11 cellular contexts compared by ENCODE assay signal in genomic region chr12:109582636-109583035, GRCh38. TPM values are rescaled to one million over a fixed set of nuclear protein-coding genes. Genes with fewer than 3 reads are reported as not detected.
A peak's percentile ranks its signal among the peaks of the same experiment; 100 is the strongest.
DNase-seq lines count a peak whose midpoint lies in the region; ATAC-seq and TF ChIP-seq lines count a peak whose summit lies in the region.
"Had no signal": no experiment of that assay in that cellular context is flagged by ENCODE, and none has a peak within 500 bp of the region (broad histone marks: within the 10 kb centered on the region; RNA-seq: fewer than 3 reads in every experiment).

No MANE protein-coding gene starts in this region.

- TF ChIP-seq EP300 in gastroesophageal sphincter (IDR thresholded peaks at IDR 0.05) = no peak

- H3K9me3 ChIP-seq in lung (ENCODE audit: control insufficient read depth in 2 of 2, insufficient read depth in 1 of 2, low read length in 1 of 2) = no peaks in the 10 kb centered on the region
- no peaks in the 10 kb centered on the region for H3K9me3 ChIP-seq in gastroesophageal sphincter
- H3K9me3 ChIP-seq: BLaER1 treated with 17β-estradiol and CSF1 and Interleukin-3, amounts not matched to agents 10 nM and 100 nM had no signal

- H3K36me3 Mint-ChIP-seq in Calu3 (ENCODE audit: insufficient read depth, unreplicated experiment) (peaks cover 40% of the 10 kb centered on the region), immature natural killer cell (peaks cover 0 to 31% (median 5%) of the 10 kb centered on the region in 3 donors)
- H3K36me3 Mint-ChIP-seq in natural killer cell treated with Interleukin-12 subunit alpha and Interleukin-12 subunit beta and Interleukin-15 and Interleukin-18, amount 100 ng/mL, for 72 hours = no peaks in the 10 kb centered on the region

- no TSS peak for BruUV-seq in Calu3 (replicated peaks; lab: Mats Ljungman, UMichigan)

- H3K36me3 ChIP-seq in lung (ENCODE audit: control insufficient read depth in 2 of 2, insufficient read depth in 2 of 2, low read length in 2 of 2) (peaks cover 8 to 53% of the 10 kb centered on the region in 2 donors), gastroesophageal sphincter (peaks cover 0 to 95% of the 10 kb centered on the region in 2 donors)

- H3K4me3 Mint-ChIP-seq in Calu3 (ENCODE audit: low read depth, unreplicated experiment) (no peak overlapping the region), immature natural killer cell (no peak overlapping the region)
- no peak overlapping the region for H3K4me3 Mint-ChIP-seq in natural killer cell treated with Interleukin-12 subunit alpha and Interleukin-12 subunit beta and Interleukin-15 and Interleukin-18, amount 100 ng/mL, for 72 hours
- H3K4me3 Mint-ChIP-seq: stimulated activated naive B cell treated with anti-CD40 and anti-IgM and Interleukin-4, amounts not matched to agents 10 μg/mL and 1 μg/mL and 100 μg/mL, for 72 hours had no signal

- H3K27me3 ChIP-seq in lung (ENCODE audit: control insufficient read depth, insufficient read depth) = no peaks in the 10 kb centered on the region
- no peaks in the 10 kb centered on the region for H3K27me3 ChIP-seq in gastroesophageal sphincter
- H3K27me3 ChIP-seq: BLaER1 treated with 17β-estradiol and CSF1 and Interleukin-3, amounts not matched to agents 10 nM and 100 nM had no signal

- H3K27ac ChIP-seq in lung (ENCODE audit: low read depth in 1 of 2, low read length in 1 of 2) (peak overlapping the region in 1 of 2 donors; percentile 61), gastroesophageal sphincter (no peak overlapping the region)
- H3K27ac ChIP-seq: BLaER1 treated with 17β-estradiol and CSF1 and Interleukin-3, amounts not matched to agents 10 nM and 100 nM had no signal

- WGBS in lung, 2 donors = 67 to 92% methylated on average over 5 of the region's 5 CpGs
- 91% methylated on average over 4 of the region's 5 CpGs; no CpG with 5 or more reads in 1 of the 2 donors for WGBS in gastroesophageal sphincter (ENCODE audit: low coverage in 1 of 2), 2 donors

- intact Hi-C loops in Calu3 (cut with micrococcal nuclease; ENCODE audit: unreplicated experiment) = no loop called here

- peaks cover 0 to 5% of the 10 kb centered on the region in 2 donors for H3K4me1 ChIP-seq in lung (ENCODE audit: control insufficient read depth in 2 of 2, insufficient read depth in 2 of 2, low read length in 2 of 2)
- no peaks in the 10 kb centered on the region for H3K4me1 ChIP-seq in gastroesophageal sphincter
- H3K4me1 ChIP-seq: BLaER1 treated with 17β-estradiol and CSF1 and Interleukin-3, amounts not matched to agents 10 nM and 100 nM had no signal

- H3K27me3 Mint-ChIP-seq in Calu3 (ENCODE audit: unreplicated experiment) = no peaks in the 10 kb centered on the region
- H3K27me3 Mint-ChIP-seq in natural killer cell treated with Interleukin-12 subunit alpha and Interleukin-12 subunit beta and Interleukin-15 and Interleukin-18, amount 100 ng/mL, for 72 hours = no peaks in the 10 kb centered on the region
- peaks cover 0 to 3% (median 0%) of the 10 kb centered on the region in 3 donors for H3K27me3 Mint-ChIP-seq in immature natural killer cell (ENCODE audit: low read depth in 3 of 3)
- H3K27me3 Mint-ChIP-seq: stimulated activated naive B cell treated with anti-CD40 and anti-IgM and Interleukin-4, amounts not matched to agents 10 μg/mL and 1 μg/mL and 100 μg/mL, for 72 hours had no signal

- no peak overlapping the region for H3K4me3 ChIP-seq in epithelial cell of esophagus (ENCODE audit: low read length)
- no peak overlapping the region for H3K4me3 ChIP-seq in lung
- no peak overlapping the region for H3K4me3 ChIP-seq in gastroesophageal sphincter
- H3K4me3 ChIP-seq: BLaER1 treated with 17β-estradiol and CSF1 and Interleukin-3, amounts not matched to agents 10 nM and 100 nM had no signal

- H3K9me3 Mint-ChIP-seq in Calu3 (ENCODE audit: low read depth, unreplicated experiment) (no peaks in the 10 kb centered on the region), immature natural killer cell (no peaks in the 10 kb centered on the region)
- no peaks in the 10 kb centered on the region for H3K9me3 Mint-ChIP-seq in natural killer cell treated with Interleukin-12 subunit alpha and Interleukin-12 subunit beta and Interleukin-15 and Interleukin-18, amount 100 ng/mL, for 72 hours
- H3K9me3 Mint-ChIP-seq: stimulated activated naive B cell treated with anti-CD40 and anti-IgM and Interleukin-4, amounts not matched to agents 10 μg/mL and 1 μg/mL and 100 μg/mL, for 72 hours had no signal

- TF ChIP-seq CTCF in Calu3 (IDR thresholded peaks at IDR 0.05; ENCODE audit: unreplicated experiment) (no peak), epithelial cell of esophagus (IDR thresholded peaks at IDR 0.05; ENCODE audit: insufficient read depth, low read depth, low read length, missing control alignments) (peak; percentile 23), lung (IDR thresholded peaks at IDR 0.05; ENCODE audit: control extremely low read depth, extremely low read depth) (no peak), gastroesophageal sphincter (IDR thresholded peaks at IDR 0.05) (no peak)

- TF ChIP-seq POLR2A in gastroesophageal sphincter (IDR thresholded peaks at IDR 0.05) = no peak

- CTCF ChIA-PET in Calu3 (lab: Charles Lee) = interaction anchor here (0.5 to 0.7 kb wide), 2 partner anchors 29 to 875 kb away, joined by 3 read pairs; no protein-coding TSS in a partner anchor

- peak; percentile 39 for DNase-seq in Calu3
- peak; percentile 40 for DNase-seq in NCI-H2196 (lab: John Stamatoyannopoulos, UW; ENCODE audit: unreplicated experiment)
- peak; percentile 51 for DNase-seq in epithelial cell of esophagus (ENCODE audit: low read depth)
- DNase-seq in lung (ENCODE audit: low spot score) = peak; percentile 90
- DNase-seq in natural killer cell treated with Interleukin-12 subunit alpha and Interleukin-12 subunit beta and Interleukin-15 and Interleukin-18, amount 100 ng/mL, for 72 hours (ENCODE audit: low spot score) = no peak
- DNase-seq in germinal center (ENCODE audit: low spot score) = no peak
- no peak for DNase-seq in immature natural killer cell
- DNase-seq: stimulated activated CD4-positive, alpha-beta T cell treated with anti-CD3 and anti-CD28 coated beads, Interleukin-1b, Interleukin-23, amount 100 ng/mL, for 48 hours; stimulated activated naive B cell treated with anti-CD40 and anti-IgM and Interleukin-4, amounts not matched to agents 10 μg/mL and 1 μg/mL and 100 μg/mL, for 72 hours had no signal

- H3K4me1 Mint-ChIP-seq in Calu3 (ENCODE audit: low read depth, unreplicated experiment) = peaks cover 19% of the 10 kb centered on the region
- peaks cover 0 to 2% of the 10 kb centered on the region in 2 donors for H3K4me1 Mint-ChIP-seq in natural killer cell treated with Interleukin-12 subunit alpha and Interleukin-12 subunit beta and Interleukin-15 and Interleukin-18, amount 100 ng/mL, for 72 hours (ENCODE audit: low read depth in 2 of 2)
- peaks cover 0 to 2% of the 10 kb centered on the region in 2 donors for H3K4me1 Mint-ChIP-seq in immature natural killer cell

- H3K27ac Mint-ChIP-seq in Calu3 (ENCODE audit: unreplicated experiment) (no peak overlapping the region), immature natural killer cell (no peak overlapping the region)
- H3K27ac Mint-ChIP-seq in natural killer cell treated with Interleukin-12 subunit alpha and Interleukin-12 subunit beta and Interleukin-15 and Interleukin-18, amount 100 ng/mL, for 72 hours = no peak overlapping the region

- peak; percentile 68 for ATAC-seq in lung (ENCODE audit: insufficient read depth, low FRiP score)
- ATAC-seq in gastroesophageal sphincter = no peak
- no peak for ATAC-seq in natural killer cell treated with Interleukin-12 subunit alpha and Interleukin-12 subunit beta and Interleukin-15 and Interleukin-18, amount 100 ng/mL, for 72 hours
- ATAC-seq: stimulated activated naive B cell treated with anti-CD40 and anti-IgM and Interleukin-4, amounts not matched to agents 10 μg/mL and 1 μg/mL and 100 μg/mL, for 72 hours had no signal

RNA-seq across cellular contexts. Expression of gene MVK, which starts 9.0 kb away (rescaled TPM):
- 41.6 and 46.7 TPM in 2 replicates for total RNA-seq in Calu3 (2022)
- 10 to 100 TPM; 22.4 to 42.6 TPM for total RNA-seq in lung
- 10 to 100 TPM; 31.7 to 62.7 TPM for polyA plus RNA-seq in lung
- total RNA-seq in gastroesophageal sphincter = 10 to 100 TPM in 2 of 4 donors, 1 to 10 TPM in 2; 6.2 to 18.2 (median 10.4) TPM
- total RNA-seq in natural killer cell treated with Interleukin-12 subunit alpha and Interleukin-12 subunit beta and Interleukin-15 and Interleukin-18, amount 100 ng/mL, for 72 hours = 10 to 100 TPM; 23.1 to 27.5 TPM
- 1 to 10 TPM; 3.4 to 4.9 (median 4.2) TPM for polyA plus RNA-seq in immature natural killer cell

RNA-seq across cellular contexts. Expression of gene MMAB, which starts 9.3 kb away (rescaled TPM):
- total RNA-seq in Calu3 (2022) (70.2 and 82.8 TPM in 2 replicates), lung (10 to 100 TPM; 23.8 to 86.4 TPM), gastroesophageal sphincter (10 to 100 TPM; 22.3 to 39.6 (median 31.1) TPM)
- polyA plus RNA-seq in lung (10 to 100 TPM; 69.3 to 90.2 TPM), immature natural killer cell (10 to 100 TPM; 25.6 to 61.6 (median 59.0) TPM)
- 10 to 100 TPM; 36.4 to 40.2 TPM for total RNA-seq in natural killer cell treated with Interleukin-12 subunit alpha and Interleukin-12 subunit beta and Interleukin-15 and Interleukin-18, amount 100 ng/mL, for 72 hours

Comparison
In these comparisons a context has a peak if more than half of its experiments do, and no peak if none do; other contexts are left out.
1. DNase-seq: peak in Calu3 (single experiment), NCI-H2196 (single experiment), epithelial cell of esophagus (single experiment) and lung (single experiment); none in natural killer cell treated with Interleukin-12 subunit alpha and Interleukin-12 subunit beta and Interleukin-15 and Interleukin-18, amount 100 ng/mL, for 72 hours (single experiment), germinal center (single experiment) and immature natural killer cell (0 of 3).